ENCODE assay signal across 8 cellular contexts in genomic region chr15:65791335-65792129, GRCh38. TPM values are rescaled to one million over a fixed set of nuclear protein-coding genes. Genes with fewer than 3 reads are reported as not detected.
DNase-seq lines count a peak whose midpoint lies in the region; TF ChIP-seq lines count a peak whose summit lies in the region.

No MANE protein-coding gene starts in this region.

- H3K27me3 ChIP-seq in mammary epithelial cell (ENCODE audit: insufficient read depth, low read length) (no peaks in the 10 kb centered on the region), smooth muscle cell (ENCODE audit: low read depth) (no peaks in the 10 kb centered on the region)

- 0% methylated on average over 6 of the region's 69 CpGs for WGBS in mammary epithelial cell (ENCODE audit: low coverage, missing lambda C conversion rate)
- WGBS in smooth muscle cell (ENCODE audit: low lambda C conversion rate), result under 1% methylated on average over 31 of the region's 69 CpGs

- peaks cover 32% of the 10 kb centered on the region for H3K4me1 ChIP-seq in mammary epithelial cell (ENCODE audit: insufficient read depth, low read length)
- H3K4me1 ChIP-seq in smooth muscle cell (ENCODE audit: low read depth), result peaks cover 10% of the 10 kb centered on the region

- no peaks in the 10 kb centered on the region for H3F3A ChIP-seq in smooth muscle cell (ENCODE audit: low read depth)

- intact Hi-C loops in mammary epithelial cell (cut with micrococcal nuclease), result loop anchor here (2.0 kb wide), 1 partner anchor 33 kb away; no protein-coding TSS in a partner anchor

- peak overlapping the region; percentile 66 for H3K27ac ChIP-seq in mammary epithelial cell (ENCODE audit: insufficient read depth, low read depth, low read length)
- H3K27ac ChIP-seq in smooth muscle cell (ENCODE audit: low read depth), result peak overlapping the region; percentile 91

- dilution Hi-C loops in mammary epithelial cell (cut with HindIII; ENCODE audit: low sequenced_read_pairs), result no loop called here

- DNase-seq in NCI-H1417 (lab: John Stamatoyannopoulos, UW) (peak; percentile 31 to 88 (median 84)), NCI-H1417 treated with DMSO at 0.1 percent for 48 hours (lab: John Stamatoyannopoulos, UW) (no peak), T-helper 9 cell (peak; percentile 48), mammary epithelial cell (no peak), iris pigment epithelial cell (ENCODE audit: low read depth) (peak; percentile 38), smooth muscle cell (lab: John Stamatoyannopoulos, UW; ENCODE audit: unreplicated experiment) (no peak), NCI-H510A treated with DMSO at 0.1 percent for 48 hours (lab: John Stamatoyannopoulos, UW) (no peak)
- DNase-seq in Jurkat, Clone E6-1 (ENCODE audit: low read depth, low spot score), result peak; percentile 5

- H3K36me3 ChIP-seq in mammary epithelial cell (ENCODE audit: insufficient read depth, low read length) (no peaks in the 10 kb centered on the region), smooth muscle cell (ENCODE audit: low read depth) (no peaks in the 10 kb centered on the region)

- H3K4me3 ChIP-seq in Jurkat, Clone E6-1 (ENCODE audit: low read length), result peak overlapping the region; percentile 93
- H3K4me3 ChIP-seq in mammary epithelial cell (replicated peaks in 1 of 3; ENCODE audit: insufficient read depth in 1 of 3, low read depth in 2 of 3, low read length in 3 of 3) (peak overlapping the region; percentile 56 to 88 (median 83)), smooth muscle cell (peak overlapping the region; percentile 61)

- CTCF ChIA-PET in mammary epithelial cell (lab: Charles Lee; ENCODE audit: low non-redundant PET), result no interaction called here

- H3K4me2 ChIP-seq in mammary epithelial cell (ENCODE audit: insufficient read depth, low read depth, low read length) (peak overlapping the region; percentile 89), smooth muscle cell (peak overlapping the region; percentile 92)

- H3K9ac ChIP-seq in mammary epithelial cell (ENCODE audit: insufficient read depth, low read length) (peak overlapping the region; percentile 85), smooth muscle cell (ENCODE audit: low read depth) (peak overlapping the region; percentile 91)

- BruUV-seq in mammary epithelial cell (replicated peaks; lab: Mats Ljungman, UMichigan), result no TSS peak

- H3K9me3 ChIP-seq in mammary epithelial cell (replicated peaks; ENCODE audit: insufficient read depth, low read length) (no peaks in the 10 kb centered on the region), smooth muscle cell (replicated peaks; ENCODE audit: low read depth) (no peaks in the 10 kb centered on the region)

- TF ChIP-seq CTCF in mammary epithelial cell (conservative IDR thresholded peaks at IDR 0.05 in 1 of 2, IDR thresholded peaks at IDR 0.05 in 1 of 2; ENCODE audit: extremely low read depth in 1 of 2, insufficient read depth in 1 of 2, low read depth in 1 of 2, low read length in 2 of 2) (no peak), smooth muscle cell (IDR thresholded peaks at IDR 0.05; ENCODE audit: borderline replicate concordance, insufficient read depth, poor library complexity, severe bottlenecking) (no peak)

- peak overlapping the region; percentile 77 for H2AFZ ChIP-seq in mammary epithelial cell (ENCODE audit: low read depth, low read length)
- H2AFZ ChIP-seq in smooth muscle cell (ENCODE audit: low read depth), result peak overlapping the region; percentile 17

- H3K79me2 ChIP-seq in mammary epithelial cell (ENCODE audit: insufficient read depth, low read length), result peaks cover 44% of the 10 kb centered on the region
- peaks cover 37% of the 10 kb centered on the region for H3K79me2 ChIP-seq in smooth muscle cell (ENCODE audit: low read depth)

- in situ Hi-C loops in mammary epithelial cell (cut with MboI; ENCODE audit: low sequenced_read_pairs in 2 of 2), result no loop called here

- H4K20me1 ChIP-seq in mammary epithelial cell (ENCODE audit: insufficient read depth, low read length) (no peaks in the 10 kb centered on the region), smooth muscle cell (ENCODE audit: low read depth) (peaks cover 5% of the 10 kb centered on the region)

RNA-seq across cellular contexts. Expression of gene DENND4A, which starts 0.6 kb away (rescaled TPM):
- 14.8 TPM for polyA plus RNA-seq in Jurkat, Clone E6-1 (2012; ENCODE audit: insufficient read depth, insufficient read length)
- 10 to 100 TPM; 16.8 to 21.7 TPM for total RNA-seq in mammary epithelial cell
- polyA plus RNA-seq in mammary epithelial cell, result 6.1 TPM
- polyA minus RNA-seq in mammary epithelial cell, result 24.7 TPM
- total RNA-seq in smooth muscle cell, result 16.5 and 17.5 TPM in 2 replicates
- polyA plus RNA-seq in smooth muscle cell, result 2.3 and 3.4 TPM in 2 replicates

Comparison
In these comparisons a context has a peak if more than half of its experiments do, and no peak if none do; other contexts are left out.
1. DNase-seq: peak in NCI-H1417 (3 of 3), Jurkat, Clone E6-1 (single experiment), T-helper 9 cell (single experiment) and iris pigment epithelial cell (single experiment); none in NCI-H1417 treated with DMSO at 0.1 percent for 48 hours (single experiment), mammary epithelial cell (single experiment), smooth muscle cell (single experiment) and NCI-H510A treated with DMSO at 0.1 percent for 48 hours (single experiment).
2. Peak in every context shown above with its lines, with median percentiles within 50 percentile points of each other: H3K4me3 ChIP-seq.